1 cellular context compared by ENCODE assay signal in genomic region chr18:74944676-74945075, GRCh38.
TF ChIP-seq lines count a peak whose summit lies in the region.

No MANE protein-coding gene starts in this region.

TF ChIP-seq in GM23338, 12 proteins besides CTCF, POLR2A, EP300 and RAD21 (continued from another document):
- no peak for TF ChIP-seq ETS1 (IDR thresholded peaks at IDR 0.05)
- no peak for TF ChIP-seq REST (IDR thresholded peaks at IDR 0.05; ENCODE audit: unreplicated experiment)
- TF ChIP-seq POLR2AphosphoS5 (IDR thresholded peaks at IDR 0.05; ENCODE audit: low read depth), result no peak
- no peak for TF ChIP-seq ZNF331 (CRISPR knock-in tag; IDR thresholded peaks at IDR 0.05; ENCODE audit: low read depth)
- TF ChIP-seq EZH2 (IDR thresholded peaks at IDR 0.05; ENCODE audit: low read depth, unreplicated experiment), result no peak
- no peak for TF ChIP-seq CREB1 (CRISPR knock-in tag; IDR thresholded peaks at IDR 0.05; ENCODE audit: low read depth)
